Comparison of ENCODE assay signal across 8 cellular contexts in the genomic region with DNA sequence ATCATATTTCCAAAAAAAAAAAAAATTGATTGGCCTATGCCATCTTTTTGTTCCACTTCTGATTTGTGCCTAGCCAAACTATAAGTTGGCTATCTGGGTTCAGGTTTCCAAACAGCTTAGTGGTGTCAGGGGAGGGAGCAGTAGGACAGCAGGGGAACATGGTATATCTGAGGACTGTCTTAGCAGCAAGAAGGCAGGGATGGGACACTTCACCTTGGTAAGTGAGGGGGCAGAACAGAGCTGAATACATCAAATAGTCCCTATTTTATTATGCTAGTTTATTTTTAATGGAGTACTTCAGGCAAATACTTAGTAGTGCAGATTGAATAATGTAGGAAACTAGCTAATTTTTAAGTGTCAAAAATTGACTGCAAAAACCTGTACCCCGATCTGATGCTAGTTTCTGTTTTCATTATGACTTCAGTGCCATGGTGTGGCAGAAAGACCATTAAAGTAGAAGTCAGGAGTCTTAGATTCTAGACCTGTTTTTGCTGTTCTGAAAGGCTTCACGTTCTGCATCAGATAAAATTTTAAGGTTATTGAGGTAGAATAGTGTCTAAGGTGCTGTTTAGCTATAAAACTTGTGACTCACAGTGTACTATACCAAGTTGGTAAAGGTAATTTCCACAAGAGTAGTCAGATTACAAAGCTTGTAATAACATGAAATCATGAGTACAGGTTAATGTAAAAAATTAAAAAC. TPM values are rescaled to one million over a fixed set of nuclear protein-coding genes. Genes with fewer than 3 reads are reported as not detected.
DNase-seq lines count a peak whose midpoint lies in the region; ATAC-seq and TF ChIP-seq lines count a peak whose summit lies in the region.

No MANE protein-coding gene starts in this region.

- peak overlapping the region; percentile 93 to 100 (median 98) for H3K27ac Mint-ChIP-seq in immature natural killer cell

- in situ Hi-C loops in GM23248 (cut with MboI): no loop called here

- no peaks in the 10 kb centered on the region for H3K36me3 ChIP-seq in GM23248 (ENCODE audit: low read depth)

- H3K9ac ChIP-seq in GM23248: peak overlapping the region; percentile 77

- H3K27me3 Mint-ChIP-seq in immature natural killer cell (ENCODE audit: low read depth in 3 of 3): no peaks in the 10 kb centered on the region

- peak overlapping the region; percentile 92 for H2AFZ ChIP-seq in GM23248

- H3K79me2 ChIP-seq in GM23248 (ENCODE audit: insufficient read depth): peaks cover 15% of the 10 kb centered on the region

- no peaks in the 10 kb centered on the region for H3K9me3 Mint-ChIP-seq in immature natural killer cell

- H3K9me2 ChIP-seq in GM23248 (ENCODE audit: insufficient read depth): no peaks in the 10 kb centered on the region

- TF ChIP-seq POLR2A in GM18505 (IDR thresholded peaks at IDR 0.05; ENCODE audit: borderline replicate concordance, extremely low read depth, insufficient read depth, insufficient read length): no peak
- TF ChIP-seq POLR2A in lower leg skin (IDR thresholded peaks at IDR 0.05): no peak

- ATAC-seq in GM18505 (IDR thresholded peaks at IDR 0.05; ENCODE audit: unreplicated experiment): peak; percentile 46

- peaks cover 31% of the 10 kb centered on the region for H3K4me1 ChIP-seq in GM23248 (ENCODE audit: insufficient read depth)

- no peaks in the 10 kb centered on the region for H4K20me1 ChIP-seq in GM23248 (ENCODE audit: insufficient read depth)

- H3K27me3 ChIP-seq in GM23248 (replicated peaks; ENCODE audit: insufficient read depth): no peaks in the 10 kb centered on the region

- 95 to 100% methylated on average over 2 of the region's 2 CpGs for WGBS in GM23248 (ENCODE audit: low coverage in 1 of 2, low lambda C conversion rate in 2 of 2, missing lambda C conversion rate in 2 of 2), 2 experiments
- 53 to 54% methylated on average over 2 of the region's 2 CpGs for WGBS in lower leg skin, 2 donors

- TF ChIP-seq CTCF in lower leg skin (IDR thresholded peaks at IDR 0.05): no peak

- H3K36me3 Mint-ChIP-seq in immature natural killer cell: peaks cover 0 to 12% (median 8%) of the 10 kb centered on the region in 3 donors

- H3K4me2 ChIP-seq in GM23248 (ENCODE audit: unreplicated experiment): peak overlapping the region; percentile 93

- DNase-seq in GM23248: no peak
- peak; percentile 70 for DNase-seq in NAMALWA (ENCODE audit: low spot score)
- peak; percentile 33 to 40 (median 35) for DNase-seq in immature natural killer cell
- no peak for DNase-seq in posterior vena cava (ENCODE audit: low spot score)
- DNase-seq in lower leg skin (ENCODE audit: low spot score in 2 of 2): no peak
- no peak for DNase-seq in activated CD4-positive, alpha-beta T cell treated with anti-CD3 and anti-CD28 coated beads, Interleukin-2, amount 50 U/mL, for 1 hour
- no peak for DNase-seq in T-helper 9 cell

- peak overlapping the region; percentile 78 to 94 (median 85) for H3K4me3 Mint-ChIP-seq in immature natural killer cell

- peak overlapping the region; percentile 38; the same call in 1 of the 2 replicates for H3K27ac ChIP-seq in GM23248

- H3K9me3 ChIP-seq in GM23248 (ENCODE audit: low read depth): no peaks in the 10 kb centered on the region

- peaks cover 13% of the 10 kb centered on the region for H3F3A ChIP-seq in GM23248 (ENCODE audit: insufficient read depth)

- intact Hi-C loops in posterior vena cava (cut with DNase I) (no loop called here), lower leg skin (cut with DNase I; ENCODE audit: low total_unique reads) (no loop called here)

- peaks cover 54 to 69% of the 10 kb centered on the region in 2 donors for H3K4me1 Mint-ChIP-seq in immature natural killer cell

- H3K4me3 ChIP-seq in GM23248: peak overlapping the region; percentile 74
- no peak overlapping the region for H3K4me3 ChIP-seq in lower leg skin (ENCODE audit: low read depth, poor library complexity, severe bottlenecking)

RNA-seq across cellular contexts. Expression of a gene that starts 38.4 kb away (rescaled TPM):
- 4.4 and 6.5 TPM in 2 replicates for total RNA-seq in GM23248 (2014; rRNA removed; shearing (Covaris generic))
- 0.25 and 0.46 TPM in 2 replicates for polyA plus RNA-seq in GM23248 (2016; fragmentation: Nextera tagmentation; extraction: Ambion mirVana)
- 1 to 10 TPM; 1.9 to 3.7 (median 3.1) TPM for polyA plus RNA-seq in immature natural killer cell
- total RNA-seq in posterior vena cava: 10 to 100 TPM; 12.5 to 13.5 TPM
- total RNA-seq in lower leg skin: 10 to 100 TPM; 32.9 to 43.1 (median 35.4) TPM

Comparison
In these comparisons a context has a peak if more than half of its experiments do, and no peak if none do; other contexts are left out.
1. DNase-seq: peak in NAMALWA (single experiment) and immature natural killer cell (3 of 3); none in GM23248 (single experiment), posterior vena cava (single experiment), lower leg skin (0 of 2), activated CD4-positive, alpha-beta T cell treated with anti-CD3 and anti-CD28 coated beads, Interleukin-2, amount 50 U/mL, for 1 hour (single experiment) and T-helper 9 cell (single experiment).